ENCODE assay signal across 17 cellular contexts in genomic region chr2:1822341-1822740, GRCh38.
A peak's percentile ranks its signal among the peaks of the same experiment; 100 is the strongest.
DNase-seq lines count a peak whose midpoint lies in the region; ATAC-seq and TF ChIP-seq lines count a peak whose summit lies in the region.
"Had no signal": no experiment of that assay in that cellular context is flagged by ENCODE, and none has a peak within 500 bp of the region (broad histone marks: within the 10 kb centered on the region; RNA-seq: fewer than 3 reads in every experiment).

No MANE protein-coding gene starts in this region.

- 95% methylated on average over 7 of the region's 8 CpGs for WGBS in esophagus muscularis mucosa

- no peak overlapping the region for H3K4me2 ChIP-seq in osteoblast (ENCODE audit: insufficient read depth, low read length)
- H3K4me2 ChIP-seq: A549 had no signal

- peak overlapping the region; percentile 46 for H3K27ac ChIP-seq in angular gyrus (ENCODE audit: low read depth, low read length)
- H3K27ac ChIP-seq in esophagus muscularis mucosa (replicated peaks in 1 of 4): peak overlapping the region; percentile 75 to 90 (median 82)
- no peak overlapping the region for H3K27ac ChIP-seq in osteoblast (ENCODE audit: low read depth, low read length)
- H3K27ac ChIP-seq: A549, HL-60 had no signal

- H2AFZ ChIP-seq in osteoblast (ENCODE audit: low read length): no peak overlapping the region

- DNase-seq in esophagus muscularis mucosa (ENCODE audit: extremely low spot score) (no peak), osteoblast (ENCODE audit: insufficient read length, low spot score, missing footprints) (peak; percentile 52), NCI-H1694 treated with DMSO at 0.1 percent for 48 hours (lab: John Stamatoyannopoulos, UW) (no peak), cardiac septum (ENCODE audit: low spot score) (no peak)
- DNase-seq: BE2C; Caco-2; CD8-positive, alpha-beta memory T cell; DND-41; GDM1; HCEC 1CT; HFFc6; IMR-90 had no signal

- ATAC-seq in GM18907 (IDR thresholded peaks at IDR 0.05; ENCODE audit: unreplicated experiment): no peak
- ATAC-seq in GM19455 (IDR thresholded peaks at IDR 0.05; ENCODE audit: unreplicated experiment): no peak

- H3K4me1 ChIP-seq in esophagus muscularis mucosa (peaks cover 3 to 41% (median 37%) of the 10 kb centered on the region in 4 donors), osteoblast (ENCODE audit: insufficient read depth, low read length) (peaks cover under 1% of the 10 kb centered on the region)
- H3K4me1 ChIP-seq: BE2C, Caco-2 had no signal

- intact Hi-C loops in esophagus muscularis mucosa (cut with DNase I) (loop anchor here (5.0 kb wide), 1 partner anchor 1145 kb away; the partner anchor contains the start of gene TMEM18), cardiac septum (cut with DNase I) (no loop called here)

- no peaks in the 10 kb centered on the region for H3K79me2 ChIP-seq in osteoblast (ENCODE audit: insufficient read depth, low read length)

- TF ChIP-seq POLR2A in esophagus muscularis mucosa (IDR thresholded peaks at IDR 0.05; ENCODE audit: low read depth): no peak

- H3K4me3 ChIP-seq in esophagus muscularis mucosa (no peak overlapping the region), osteoblast (ENCODE audit: insufficient read depth, low read length) (no peak overlapping the region)
- H3K4me3 ChIP-seq: A549 had no signal

- no peaks in the 10 kb centered on the region for H4K20me1 ChIP-seq in osteoblast (ENCODE audit: insufficient read depth, low read length)

- H3K27me3 ChIP-seq in esophagus muscularis mucosa (no peaks in the 10 kb centered on the region), osteoblast (ENCODE audit: insufficient read depth, low read length) (peaks cover 8% of the 10 kb centered on the region)
- H3K27me3 ChIP-seq: BE2C had no signal

- no peaks in the 10 kb centered on the region for H3K36me3 ChIP-seq in esophagus muscularis mucosa
- no peaks in the 10 kb centered on the region for H3K36me3 ChIP-seq in osteoblast (ENCODE audit: insufficient read depth, low read length)
- H3K36me3 ChIP-seq: BE2C had no signal

- no peaks in the 10 kb centered on the region for H3K9me3 ChIP-seq in esophagus muscularis mucosa
- no peaks in the 10 kb centered on the region for H3K9me3 ChIP-seq in osteoblast (ENCODE audit: low read depth, low read length)
- H3K9me3 ChIP-seq: A549, BE2C, Caco-2 had no signal

- TF ChIP-seq CTCF in esophagus muscularis mucosa (IDR thresholded peaks at IDR 0.05) (no peak), osteoblast (IDR thresholded peaks at IDR 0.05; ENCODE audit: extremely low read depth, low read depth, low read length) (no peak)

- no peak for TF ChIP-seq EP300 in esophagus muscularis mucosa (IDR thresholded peaks at IDR 0.05)
